Comparison of ENCODE assay signal across 20 cellular contexts in the genomic region with DNA sequence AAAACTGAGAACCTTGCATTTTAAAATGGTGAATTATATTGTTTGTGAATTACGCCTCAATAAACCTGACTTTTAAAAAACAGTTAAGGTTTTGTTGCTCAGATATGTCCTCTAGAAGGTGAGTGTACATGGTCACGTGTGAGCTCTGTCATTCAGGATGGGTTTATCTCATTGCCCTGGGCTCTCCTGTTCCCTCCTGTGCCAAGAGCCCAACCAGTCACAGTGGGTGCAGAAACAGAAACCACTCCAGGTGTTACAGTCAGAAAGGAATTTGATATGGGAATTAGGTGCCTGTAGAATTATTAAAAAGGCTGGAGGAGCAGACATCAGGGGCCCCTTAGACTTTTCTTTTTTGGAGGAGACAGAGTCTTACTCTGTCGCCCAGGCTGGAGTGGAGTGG.
"Had no signal": no experiment of that assay in that cellular context is flagged by ENCODE, and none has a peak within 500 bp of the region (broad histone marks: within the 10 kb centered on the region; RNA-seq: fewer than 3 reads in every experiment).

No MANE protein-coding gene starts in this region.

- H3K36me3 ChIP-seq: ascending aorta, gastrocnemius medialis, heart right ventricle, left lung, tibial artery had no signal

- H3K27me3 ChIP-seq: ascending aorta, gastrocnemius medialis, heart right ventricle, left lung, tibial artery had no signal

- H3K4me3 ChIP-seq: ascending aorta, coronary artery, gastrocnemius medialis, heart right ventricle, left lung, tibial artery had no signal

- H3K4me1 Mint-ChIP-seq: activated CD4-positive, alpha-beta T cell treated with anti-CD3 and anti-CD28 coated beads, Interleukin-2, amount 10 ng/mL, durations not matched to agents 7 days and 5 days; activated naive CD8-positive, alpha-beta T cell treated with anti-CD3 and anti-CD28 coated beads, Interleukin-2, amount 50 U/mL, for 24 hours; stimulated activated naive CD8-positive, alpha-beta T cell treated with anti-CD3 and anti-CD28 coated beads, Interleukin-15, amount 100 ng/mL, for 72 hours had no signal

- H3K9me3 Mint-ChIP-seq: activated B cell treated with CpG ODN at 0.5 μM for 24 hours; activated CD4-positive, alpha-beta T cell treated with anti-CD3 and anti-CD28 coated beads, Interleukin-2, amount 10 ng/mL, durations not matched to agents 7 days and 5 days; activated naive CD8-positive, alpha-beta T cell treated with anti-CD3 and anti-CD28 coated beads, Interleukin-2, amount 50 U/mL, for 24 hours; stimulated activated naive CD8-positive, alpha-beta T cell treated with anti-CD3 and anti-CD28 coated beads, Interleukin-15, amount 100 ng/mL, for 72 hours had no signal

- FAIRE-seq: islet of Langerhans, TTC549 had no signal

- H3K4me3 Mint-ChIP-seq: activated B cell treated with CpG ODN at 0.5 μM for 24 hours; activated CD4-positive, alpha-beta T cell treated with anti-CD3 and anti-CD28 coated beads, Interleukin-2, amount 10 ng/mL, durations not matched to agents 7 days and 5 days; activated naive CD8-positive, alpha-beta T cell treated with anti-CD3 and anti-CD28 coated beads, Interleukin-2, amount 50 U/mL, for 24 hours; stimulated activated naive CD8-positive, alpha-beta T cell treated with anti-CD3 and anti-CD28 coated beads, Interleukin-15, amount 100 ng/mL, for 72 hours had no signal

- H3K9me3 ChIP-seq: ascending aorta, gastrocnemius medialis, heart right ventricle, left lung, tibial artery had no signal

- DNase-seq: activated B cell treated with CpG ODN at 0.5 μM for 24 hours; activated CD4-positive, alpha-beta T cell treated with anti-CD3 and anti-CD28 coated beads, Interleukin-2, amount 10 ng/mL, durations not matched to agents 7 days and 5 days; activated CD8-positive, alpha-beta memory T cell treated with anti-CD3 and anti-CD28 coated beads for 24 hours; activated naive CD4-positive, alpha-beta T cell treated with Interleukin-2 at 50 U/mL for 16 hours; activated naive CD8-positive, alpha-beta T cell treated with anti-CD3 and anti-CD28 coated beads, Interleukin-2, amount 50 U/mL, for 24 hours; caudate nucleus; effector CD4-positive, alpha-beta T cell; gastrocnemius medialis; heart right ventricle; left lung; retina; stimulated activated CD4-positive, alpha-beta T cell treated with anti-CD3 and anti-CD28 coated beads, Interleukin-15, amount 100 ng/mL, for 24 hours; stimulated activated CD4-positive, alpha-beta T cell treated with anti-CD3 and anti-CD28 coated beads, Interleukin-4, amount 100 ng/mL, for 24 hours; stimulated activated naive CD8-positive, alpha-beta T cell treated with anti-CD3 and anti-CD28 coated beads, Interleukin-15, amount 100 ng/mL, for 72 hours; T-helper 2 cell; tibial artery had no signal

- ATAC-seq: activated naive CD8-positive, alpha-beta T cell treated with anti-CD3 and anti-CD28 coated beads, Interleukin-2, amount 50 U/mL, for 24 hours; gastrocnemius medialis; left lung; stimulated activated naive CD8-positive, alpha-beta T cell treated with anti-CD3 and anti-CD28 coated beads, Interleukin-15, amount 100 ng/mL, for 72 hours had no signal

- H3K27ac Mint-ChIP-seq: activated B cell treated with CpG ODN at 0.5 μM for 24 hours; activated CD4-positive, alpha-beta T cell treated with anti-CD3 and anti-CD28 coated beads, Interleukin-2, amount 10 ng/mL, durations not matched to agents 7 days and 5 days; activated naive CD8-positive, alpha-beta T cell treated with anti-CD3 and anti-CD28 coated beads, Interleukin-2, amount 50 U/mL, for 24 hours had no signal

- H3K27me3 Mint-ChIP-seq: activated B cell treated with CpG ODN at 0.5 μM for 24 hours; activated naive CD8-positive, alpha-beta T cell treated with anti-CD3 and anti-CD28 coated beads, Interleukin-2, amount 50 U/mL, for 24 hours had no signal

- H3K27ac ChIP-seq: ascending aorta, coronary artery, gastrocnemius medialis, heart right ventricle, left lung, tibial artery had no signal
